In the genomic region with DNA sequence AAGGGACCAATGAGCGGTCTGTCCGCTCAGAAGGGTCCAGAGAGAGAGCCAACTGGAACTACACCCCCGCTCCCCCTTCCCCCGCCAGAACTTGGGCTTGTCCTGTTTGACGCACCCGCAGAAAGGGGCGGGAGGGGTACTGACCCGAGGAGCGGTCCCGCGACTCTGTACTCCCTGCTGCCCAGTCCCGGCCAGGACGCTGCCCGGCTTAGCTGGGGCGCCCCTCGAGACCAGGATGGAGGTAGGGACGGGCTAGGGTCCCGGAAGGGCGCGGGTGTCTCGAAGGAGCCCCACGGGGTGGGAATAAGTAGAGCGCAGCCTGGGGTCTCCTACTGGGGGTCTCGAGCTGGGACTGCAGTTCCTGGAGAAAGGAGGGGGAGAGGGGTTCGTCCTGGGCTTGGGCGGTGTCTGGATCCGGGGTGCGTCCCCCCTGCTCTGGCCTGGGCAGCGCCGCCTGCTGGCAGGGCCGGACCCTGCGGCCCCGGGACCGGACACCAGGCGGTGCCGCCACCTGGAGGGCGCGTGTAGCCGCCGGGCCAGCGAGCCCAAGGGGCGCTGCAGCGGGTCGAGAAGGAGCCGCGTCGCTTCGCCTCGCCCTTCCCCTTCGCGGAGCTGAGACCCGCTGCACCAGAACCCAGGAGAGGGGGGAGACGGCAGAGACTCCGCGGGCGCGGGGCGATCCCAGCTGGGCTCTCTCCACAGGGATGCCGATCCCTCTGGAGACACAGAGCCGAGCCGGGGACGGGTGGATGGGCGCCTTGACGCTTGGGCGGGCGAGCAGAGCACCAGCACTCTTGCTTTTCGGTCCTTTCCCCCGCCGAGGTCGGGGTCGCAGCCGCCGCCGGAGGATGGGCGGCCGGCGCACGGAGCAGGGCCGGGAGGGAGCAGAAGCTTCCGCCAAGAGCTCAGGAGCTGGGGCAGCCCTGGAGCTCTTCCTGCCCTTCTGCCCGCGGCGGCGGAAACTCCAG, we compare ENCODE assay signal across 1 cellular context.
TF ChIP-seq lines count a peak whose summit lies in the region.

No MANE protein-coding gene starts in this region.

TF ChIP-seq in HEK293, 187 proteins besides CTCF, POLR2A, EP300 and RAD21 (continued from another document):
- TF ChIP-seq, protein P1, sequence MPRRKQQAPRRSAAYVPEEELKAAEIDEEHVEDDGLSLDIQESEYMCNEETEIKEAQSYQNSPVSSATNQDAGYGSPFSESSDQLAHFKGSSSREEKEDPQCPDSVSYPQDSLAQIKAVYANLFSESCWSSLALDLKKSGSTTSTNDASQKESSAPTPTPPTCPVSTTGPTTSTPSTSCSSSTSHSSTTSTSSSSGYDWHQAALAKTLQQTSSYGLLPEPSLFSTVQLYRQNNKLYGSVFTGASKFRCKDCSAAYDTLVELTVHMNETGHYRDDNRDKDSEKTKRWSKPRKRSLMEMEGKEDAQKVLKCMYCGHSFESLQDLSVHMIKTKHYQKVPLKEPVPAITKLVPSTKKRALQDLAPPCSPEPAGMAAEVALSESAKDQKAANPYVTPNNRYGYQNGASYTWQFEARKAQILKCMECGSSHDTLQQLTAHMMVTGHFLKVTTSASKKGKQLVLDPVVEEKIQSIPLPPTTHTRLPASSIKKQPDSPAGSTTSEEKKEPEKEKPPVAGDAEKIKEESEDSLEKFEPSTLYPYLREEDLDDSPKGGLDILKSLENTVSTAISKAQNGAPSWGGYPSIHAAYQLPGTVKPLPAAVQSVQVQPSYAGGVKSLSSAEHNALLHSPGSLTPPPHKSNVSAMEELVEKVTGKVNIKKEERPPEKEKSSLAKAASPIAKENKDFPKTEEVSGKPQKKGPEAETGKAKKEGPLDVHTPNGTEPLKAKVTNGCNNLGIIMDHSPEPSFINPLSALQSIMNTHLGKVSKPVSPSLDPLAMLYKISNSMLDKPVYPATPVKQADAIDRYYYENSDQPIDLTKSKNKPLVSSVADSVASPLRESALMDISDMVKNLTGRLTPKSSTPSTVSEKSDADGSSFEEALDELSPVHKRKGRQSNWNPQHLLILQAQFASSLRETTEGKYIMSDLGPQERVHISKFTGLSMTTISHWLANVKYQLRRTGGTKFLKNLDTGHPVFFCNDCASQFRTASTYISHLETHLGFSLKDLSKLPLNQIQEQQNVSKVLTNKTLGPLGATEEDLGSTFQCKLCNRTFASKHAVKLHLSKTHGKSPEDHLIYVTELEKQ (tag by site-specific recombination; IDR thresholded peaks at IDR 0.05; ENCODE audit: borderline replicate concordance): no peak
- TF ChIP-seq SP7 (tag by site-specific recombination; IDR thresholded peaks at IDR 0.05) (no peak), ZNF132 (tag by site-specific recombination; IDR thresholded peaks at IDR 0.05; ENCODE audit: borderline replicate concordance) (no peak), ZNF423 (tag by site-specific recombination; IDR thresholded peaks at IDR 0.05) (peak; percentile 92), ZNF768 (tag by site-specific recombination; IDR thresholded peaks at IDR 0.05) (no peak), ZNF529 (tag by site-specific recombination; IDR thresholded peaks at IDR 0.05; ENCODE audit: insufficient replicate concordance) (no peak), GLIS1 (tag by site-specific recombination; IDR thresholded peaks at IDR 0.05) (peak; percentile 51; the same call in 1 of the 2 replicates), KLF7 (tag by site-specific recombination; IDR thresholded peaks at IDR 0.05; ENCODE audit: borderline replicate concordance) (no peak), KLF16 (tag by site-specific recombination; IDR thresholded peaks at IDR 0.05) (no peak; the same call in 1 of the 2 replicates), ZBTB20 (tag by site-specific recombination; IDR thresholded peaks at IDR 0.05) (no peak), ZNF311 (tag by site-specific recombination; IDR thresholded peaks at IDR 0.05; ENCODE audit: borderline replicate concordance) (no peak), ZNF324 (tag by site-specific recombination; IDR thresholded peaks at IDR 0.05) (0 out of 2 replicates have a peak, but pooled peaks have one; percentile 24)
- TF ChIP-seq, protein P2, sequence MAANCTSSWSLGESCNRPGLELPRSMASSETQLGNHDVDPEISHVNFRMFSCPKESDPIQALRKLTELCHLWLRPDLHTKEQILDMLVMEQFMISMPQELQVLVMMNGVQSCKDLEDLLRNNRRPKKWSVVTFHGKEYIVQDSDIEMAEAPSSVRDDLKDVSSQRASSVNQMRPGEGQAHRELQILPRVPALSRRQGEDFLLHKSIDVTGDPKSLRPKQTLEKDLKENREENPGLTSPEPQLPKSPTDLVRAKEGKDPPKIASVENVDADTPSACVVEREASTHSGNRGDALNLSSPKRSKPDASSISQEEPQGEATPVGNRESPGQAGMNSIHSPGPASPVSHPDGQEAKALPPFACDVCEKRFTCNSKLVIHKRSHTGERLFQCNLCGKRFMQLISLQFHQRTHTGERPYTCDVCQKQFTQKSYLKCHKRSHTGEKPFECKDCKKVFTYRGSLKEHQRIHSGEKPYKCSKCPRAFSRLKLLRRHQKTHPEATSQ (tag by site-specific recombination; IDR thresholded peaks at IDR 0.05): peak; percentile 77; the same call in 1 of the 2 replicates
- TF ChIP-seq, protein P3, sequence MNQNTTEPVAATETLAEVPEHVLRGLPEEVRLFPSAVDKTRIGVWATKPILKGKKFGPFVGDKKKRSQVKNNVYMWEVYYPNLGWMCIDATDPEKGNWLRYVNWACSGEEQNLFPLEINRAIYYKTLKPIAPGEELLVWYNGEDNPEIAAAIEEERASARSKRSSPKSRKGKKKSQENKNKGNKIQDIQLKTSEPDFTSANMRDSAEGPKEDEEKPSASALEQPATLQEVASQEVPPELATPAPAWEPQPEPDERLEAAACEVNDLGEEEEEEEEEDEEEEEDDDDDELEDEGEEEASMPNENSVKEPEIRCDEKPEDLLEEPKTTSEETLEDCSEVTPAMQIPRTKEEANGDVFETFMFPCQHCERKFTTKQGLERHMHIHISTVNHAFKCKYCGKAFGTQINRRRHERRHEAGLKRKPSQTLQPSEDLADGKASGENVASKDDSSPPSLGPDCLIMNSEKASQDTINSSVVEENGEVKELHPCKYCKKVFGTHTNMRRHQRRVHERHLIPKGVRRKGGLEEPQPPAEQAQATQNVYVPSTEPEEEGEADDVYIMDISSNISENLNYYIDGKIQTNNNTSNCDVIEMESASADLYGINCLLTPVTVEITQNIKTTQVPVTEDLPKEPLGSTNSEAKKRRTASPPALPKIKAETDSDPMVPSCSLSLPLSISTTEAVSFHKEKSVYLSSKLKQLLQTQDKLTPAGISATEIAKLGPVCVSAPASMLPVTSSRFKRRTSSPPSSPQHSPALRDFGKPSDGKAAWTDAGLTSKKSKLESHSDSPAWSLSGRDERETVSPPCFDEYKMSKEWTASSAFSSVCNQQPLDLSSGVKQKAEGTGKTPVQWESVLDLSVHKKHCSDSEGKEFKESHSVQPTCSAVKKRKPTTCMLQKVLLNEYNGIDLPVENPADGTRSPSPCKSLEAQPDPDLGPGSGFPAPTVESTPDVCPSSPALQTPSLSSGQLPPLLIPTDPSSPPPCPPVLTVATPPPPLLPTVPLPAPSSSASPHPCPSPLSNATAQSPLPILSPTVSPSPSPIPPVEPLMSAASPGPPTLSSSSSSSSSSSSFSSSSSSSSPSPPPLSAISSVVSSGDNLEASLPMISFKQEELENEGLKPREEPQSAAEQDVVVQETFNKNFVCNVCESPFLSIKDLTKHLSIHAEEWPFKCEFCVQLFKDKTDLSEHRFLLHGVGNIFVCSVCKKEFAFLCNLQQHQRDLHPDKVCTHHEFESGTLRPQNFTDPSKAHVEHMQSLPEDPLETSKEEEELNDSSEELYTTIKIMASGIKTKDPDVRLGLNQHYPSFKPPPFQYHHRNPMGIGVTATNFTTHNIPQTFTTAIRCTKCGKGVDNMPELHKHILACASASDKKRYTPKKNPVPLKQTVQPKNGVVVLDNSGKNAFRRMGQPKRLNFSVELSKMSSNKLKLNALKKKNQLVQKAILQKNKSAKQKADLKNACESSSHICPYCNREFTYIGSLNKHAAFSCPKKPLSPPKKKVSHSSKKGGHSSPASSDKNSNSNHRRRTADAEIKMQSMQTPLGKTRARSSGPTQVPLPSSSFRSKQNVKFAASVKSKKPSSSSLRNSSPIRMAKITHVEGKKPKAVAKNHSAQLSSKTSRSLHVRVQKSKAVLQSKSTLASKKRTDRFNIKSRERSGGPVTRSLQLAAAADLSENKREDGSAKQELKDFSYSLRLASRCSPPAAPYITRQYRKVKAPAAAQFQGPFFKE (tag by site-specific recombination; IDR thresholded peaks at IDR 0.05; ENCODE audit: borderline replicate concordance): no peak
